25 cellular contexts compared by ENCODE assay signal in genomic region chr13:73212482-73212881, GRCh38.
"Had no signal": no experiment of that assay in that cellular context is flagged by ENCODE, and none has a peak within 500 bp of the region (broad histone marks: within the 10 kb centered on the region; RNA-seq: fewer than 3 reads in every experiment).

No MANE protein-coding gene starts in this region.

- H3K4me1 Mint-ChIP-seq: nephron progenitor cell; stimulated activated memory B cell treated with anti-CD40 and anti-IgM and Interleukin-4, amounts not matched to agents 10 μg/mL and 1 μg/mL and 100 μg/mL, for 72 hours had no signal

- H3K36me3 ChIP-seq: esophagus squamous epithelium, prostate gland, right lobe of liver, spleen, tibial artery, upper lobe of left lung, uterus had no signal

- H3K4me3 Mint-ChIP-seq: nephron progenitor cell; stimulated activated memory B cell treated with anti-CD40 and anti-IgM and Interleukin-4, amounts not matched to agents 10 μg/mL and 1 μg/mL and 100 μg/mL, for 72 hours; stimulated activated naive CD8-positive, alpha-beta T cell treated with anti-CD3 and anti-CD28 coated beads, Interleukin-15, Interleukin-2, amounts not matched to agents 100 ng/mL and 50 ng/mL, for 24 hours had no signal

- H2AFZ ChIP-seq: hepatocyte, parathyroid adenoma had no signal

- H3K27ac Mint-ChIP-seq: nephron progenitor cell; stimulated activated memory B cell treated with anti-CD40 and anti-IgM and Interleukin-4, amounts not matched to agents 10 μg/mL and 1 μg/mL and 100 μg/mL, for 72 hours; stimulated activated naive CD8-positive, alpha-beta T cell treated with anti-CD3 and anti-CD28 coated beads, Interleukin-15, Interleukin-2, amounts not matched to agents 100 ng/mL and 50 ng/mL, for 24 hours had no signal

- H3K79me2 ChIP-seq: hepatocyte, parathyroid adenoma had no signal

- H3K9me3 ChIP-seq: esophagus squamous epithelium, prostate gland, right lobe of liver, spleen, tibial artery, upper lobe of left lung, uterus had no signal

- H3K36me3 Mint-ChIP-seq: stimulated activated memory B cell treated with anti-CD40 and anti-IgM and Interleukin-4, amounts not matched to agents 10 μg/mL and 1 μg/mL and 100 μg/mL, for 72 hours had no signal

- DNase-seq: effector memory CD4-positive, alpha-beta T cell; esophagus squamous epithelium; foreskin melanocyte; head of caudate nucleus; left colon; left ventricle myocardium superior; mesenchymal stem cell; midbrain; nephron progenitor cell; retina; right lobe of liver; spleen; stimulated activated CD4-positive, alpha-beta T cell treated with anti-CD3 and anti-CD28 coated beads, Interleukin-15, amount 100 ng/mL, for 24 hours; stimulated activated CD4-positive, alpha-beta T cell treated with anti-CD3 and anti-CD28 coated beads, Interleukin-1b, Interleukin-23, amount 100 ng/mL, for 48 hours; stimulated activated CD4-positive, alpha-beta T cell treated with anti-CD3 and anti-CD28 coated beads, Interleukin-4, amount 100 ng/mL, for 24 hours; tibial artery; upper lobe of left lung; uterus had no signal

- H3K4me3 ChIP-seq: esophagus squamous epithelium, hepatocyte, lung, prostate gland, right lobe of liver, spleen, tibial artery, upper lobe of left lung, uterus had no signal

- H3K4me2 ChIP-seq: hepatocyte had no signal

- H3K9ac ChIP-seq: parathyroid adenoma had no signal

- H3K9me3 Mint-ChIP-seq: nephron progenitor cell; stimulated activated naive CD8-positive, alpha-beta T cell treated with anti-CD3 and anti-CD28 coated beads, Interleukin-15, Interleukin-2, amounts not matched to agents 100 ng/mL and 50 ng/mL, for 24 hours had no signal

- H3K27ac ChIP-seq: epithelial cell of prostate, esophagus squamous epithelium, hepatocyte, parathyroid adenoma, prostate gland, right lobe of liver, spleen, tibial artery, upper lobe of left lung, uterus had no signal

- H3K4me1 ChIP-seq: esophagus squamous epithelium, parathyroid adenoma, prostate gland, right lobe of liver, spleen, uterus had no signal

- ATAC-seq: left colon; left ventricle myocardium superior; right lobe of liver; stimulated activated memory B cell treated with anti-CD40 and anti-IgM and Interleukin-4, amounts not matched to agents 10 μg/mL and 1 μg/mL and 100 μg/mL, for 72 hours had no signal

- H3K27me3 ChIP-seq: esophagus squamous epithelium, hepatocyte, right lobe of liver, spleen, tibial artery, upper lobe of left lung, uterus had no signal
